Comparison of ENCODE assay signal across 3 cellular contexts in the genomic region with DNA sequence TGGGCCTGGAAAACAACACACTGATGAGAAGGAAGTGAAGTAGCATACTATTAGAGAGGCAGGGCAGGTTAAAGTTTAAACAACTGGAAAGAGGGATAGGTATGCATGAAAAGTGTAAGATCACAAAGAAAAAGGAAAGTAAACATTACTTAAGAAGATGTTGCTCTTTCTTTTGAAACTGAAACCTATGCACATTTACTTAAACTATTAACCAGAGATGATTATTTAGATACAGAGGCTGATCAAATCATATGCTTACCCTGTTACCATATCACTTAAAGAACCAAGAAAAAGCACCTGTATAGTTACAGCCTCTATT.
TF ChIP-seq lines count a peak whose summit lies in the region.

No MANE protein-coding gene starts in this region.

TF ChIP-seq in SK-N-SH, 30 proteins besides CTCF, POLR2A, EP300 and RAD21:
- TF ChIP-seq GABPA (IDR thresholded peaks at IDR 0.05; ENCODE audit: low read depth) = no peak

TF ChIP-seq in SK-N-SH treated with all-trans-retinoic acid at 6 μM for 48 hours, 23 proteins besides CTCF, POLR2A, EP300 and RAD21:
- no peak for TF ChIP-seq ZNF8 (CRISPR knock-in tag; IDR thresholded peaks at IDR 0.05)
- no peak for TF ChIP-seq SNAI2 (CRISPR knock-in tag; IDR thresholded peaks at IDR 0.05)
- no peak for TF ChIP-seq ZNF70 (CRISPR knock-in tag; IDR thresholded peaks at IDR 0.05)
- no peak for TF ChIP-seq TOX (CRISPR knock-in tag; IDR thresholded peaks at IDR 0.05; ENCODE audit: borderline replicate concordance)
- no peak for TF ChIP-seq ARNTL (CRISPR knock-in tag; IDR thresholded peaks at IDR 0.05; ENCODE audit: borderline replicate concordance, low read depth)
- TF ChIP-seq ESRRG (CRISPR knock-in tag; IDR thresholded peaks at IDR 0.05) = no peak
- TF ChIP-seq ZFP30 (CRISPR knock-in tag; IDR thresholded peaks at IDR 0.05) = no peak
- TF ChIP-seq ISL1 (CRISPR knock-in tag; IDR thresholded peaks at IDR 0.05) = no peak
- no peak for TF ChIP-seq ZNF565 (CRISPR knock-in tag; conservative IDR thresholded peaks at IDR 0.05; ENCODE audit: low read depth)
- no peak for TF ChIP-seq ZFP3 (CRISPR knock-in tag; IDR thresholded peaks at IDR 0.05)
- TF ChIP-seq PATZ1 (CRISPR knock-in tag; IDR thresholded peaks at IDR 0.05; ENCODE audit: borderline replicate concordance) = no peak
- TF ChIP-seq, protein P1, sequence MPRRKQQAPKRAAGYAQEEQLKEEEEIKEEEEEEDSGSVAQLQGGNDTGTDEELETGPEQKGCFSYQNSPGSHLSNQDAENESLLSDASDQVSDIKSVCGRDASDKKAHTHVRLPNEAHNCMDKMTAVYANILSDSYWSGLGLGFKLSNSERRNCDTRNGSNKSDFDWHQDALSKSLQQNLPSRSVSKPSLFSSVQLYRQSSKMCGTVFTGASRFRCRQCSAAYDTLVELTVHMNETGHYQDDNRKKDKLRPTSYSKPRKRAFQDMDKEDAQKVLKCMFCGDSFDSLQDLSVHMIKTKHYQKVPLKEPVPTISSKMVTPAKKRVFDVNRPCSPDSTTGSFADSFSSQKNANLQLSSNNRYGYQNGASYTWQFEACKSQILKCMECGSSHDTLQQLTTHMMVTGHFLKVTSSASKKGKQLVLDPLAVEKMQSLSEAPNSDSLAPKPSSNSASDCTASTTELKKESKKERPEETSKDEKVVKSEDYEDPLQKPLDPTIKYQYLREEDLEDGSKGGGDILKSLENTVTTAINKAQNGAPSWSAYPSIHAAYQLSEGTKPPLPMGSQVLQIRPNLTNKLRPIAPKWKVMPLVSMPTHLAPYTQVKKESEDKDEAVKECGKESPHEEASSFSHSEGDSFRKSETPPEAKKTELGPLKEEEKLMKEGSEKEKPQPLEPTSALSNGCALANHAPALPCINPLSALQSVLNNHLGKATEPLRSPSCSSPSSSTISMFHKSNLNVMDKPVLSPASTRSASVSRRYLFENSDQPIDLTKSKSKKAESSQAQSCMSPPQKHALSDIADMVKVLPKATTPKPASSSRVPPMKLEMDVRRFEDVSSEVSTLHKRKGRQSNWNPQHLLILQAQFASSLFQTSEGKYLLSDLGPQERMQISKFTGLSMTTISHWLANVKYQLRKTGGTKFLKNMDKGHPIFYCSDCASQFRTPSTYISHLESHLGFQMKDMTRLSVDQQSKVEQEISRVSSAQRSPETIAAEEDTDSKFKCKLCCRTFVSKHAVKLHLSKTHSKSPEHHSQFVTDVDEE (CRISPR knock-in tag; IDR thresholded peaks at IDR 0.05) = no peak
- TF ChIP-seq TCF4 (CRISPR knock-in tag; IDR thresholded peaks at IDR 0.05; ENCODE audit: borderline replicate concordance) = no peak
- no peak for TF ChIP-seq CSRNP3 (CRISPR knock-in tag; IDR thresholded peaks at IDR 0.05)
- no peak for TF ChIP-seq ZC3H10 (CRISPR knock-in tag; IDR thresholded peaks at IDR 0.05)
- TF ChIP-seq, protein P2, sequence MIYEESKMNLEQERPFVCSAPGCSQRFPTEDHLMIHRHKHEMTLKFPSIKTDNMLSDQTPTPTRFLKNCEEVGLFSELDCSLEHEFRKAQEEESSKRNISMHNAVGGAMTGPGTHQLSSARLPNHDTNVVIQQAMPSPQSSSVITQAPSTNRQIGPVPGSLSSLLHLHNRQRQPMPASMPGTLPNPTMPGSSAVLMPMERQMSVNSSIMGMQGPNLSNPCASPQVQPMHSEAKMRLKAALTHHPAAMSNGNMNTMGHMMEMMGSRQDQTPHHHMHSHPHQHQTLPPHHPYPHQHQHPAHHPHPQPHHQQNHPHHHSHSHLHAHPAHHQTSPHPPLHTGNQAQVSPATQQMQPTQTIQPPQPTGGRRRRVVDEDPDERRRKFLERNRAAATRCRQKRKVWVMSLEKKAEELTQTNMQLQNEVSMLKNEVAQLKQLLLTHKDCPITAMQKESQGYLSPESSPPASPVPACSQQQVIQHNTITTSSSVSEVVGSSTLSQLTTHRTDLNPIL (CRISPR knock-in tag; IDR thresholded peaks at IDR 0.05; ENCODE audit: low read depth) = no peak
- TF ChIP-seq PPARA (CRISPR knock-in tag; IDR thresholded peaks at IDR 0.05; ENCODE audit: borderline replicate concordance) = no peak
- TF ChIP-seq BACH2 (CRISPR knock-in tag; IDR thresholded peaks at IDR 0.05; ENCODE audit: borderline replicate concordance) = no peak
- TF ChIP-seq RARB (CRISPR knock-in tag; IDR thresholded peaks at IDR 0.05) = no peak

TF ChIP-seq in HepG2, 621 proteins besides CTCF, POLR2A, EP300 and RAD21 (continues in another document):
- no peak for TF ChIP-seq ZNF441 (CRISPR knock-in tag; IDR thresholded peaks at IDR 0.05; ENCODE audit: borderline replicate concordance)
- no peak for TF ChIP-seq MTF1 (CRISPR knock-in tag; IDR thresholded peaks at IDR 0.05)
- TF ChIP-seq SIX1 (CRISPR knock-in tag; IDR thresholded peaks at IDR 0.05; ENCODE audit: borderline replicate concordance) = peak; percentile 73; the same call in 1 of the 2 replicates
- TF ChIP-seq NFKBIZ (CRISPR knock-in tag; IDR thresholded peaks at IDR 0.05) = no peak
- TF ChIP-seq DPF2 (CRISPR knock-in tag; IDR thresholded peaks at IDR 0.05; ENCODE audit: borderline replicate concordance, low read depth) = no peak
- TF ChIP-seq, protein P3, sequence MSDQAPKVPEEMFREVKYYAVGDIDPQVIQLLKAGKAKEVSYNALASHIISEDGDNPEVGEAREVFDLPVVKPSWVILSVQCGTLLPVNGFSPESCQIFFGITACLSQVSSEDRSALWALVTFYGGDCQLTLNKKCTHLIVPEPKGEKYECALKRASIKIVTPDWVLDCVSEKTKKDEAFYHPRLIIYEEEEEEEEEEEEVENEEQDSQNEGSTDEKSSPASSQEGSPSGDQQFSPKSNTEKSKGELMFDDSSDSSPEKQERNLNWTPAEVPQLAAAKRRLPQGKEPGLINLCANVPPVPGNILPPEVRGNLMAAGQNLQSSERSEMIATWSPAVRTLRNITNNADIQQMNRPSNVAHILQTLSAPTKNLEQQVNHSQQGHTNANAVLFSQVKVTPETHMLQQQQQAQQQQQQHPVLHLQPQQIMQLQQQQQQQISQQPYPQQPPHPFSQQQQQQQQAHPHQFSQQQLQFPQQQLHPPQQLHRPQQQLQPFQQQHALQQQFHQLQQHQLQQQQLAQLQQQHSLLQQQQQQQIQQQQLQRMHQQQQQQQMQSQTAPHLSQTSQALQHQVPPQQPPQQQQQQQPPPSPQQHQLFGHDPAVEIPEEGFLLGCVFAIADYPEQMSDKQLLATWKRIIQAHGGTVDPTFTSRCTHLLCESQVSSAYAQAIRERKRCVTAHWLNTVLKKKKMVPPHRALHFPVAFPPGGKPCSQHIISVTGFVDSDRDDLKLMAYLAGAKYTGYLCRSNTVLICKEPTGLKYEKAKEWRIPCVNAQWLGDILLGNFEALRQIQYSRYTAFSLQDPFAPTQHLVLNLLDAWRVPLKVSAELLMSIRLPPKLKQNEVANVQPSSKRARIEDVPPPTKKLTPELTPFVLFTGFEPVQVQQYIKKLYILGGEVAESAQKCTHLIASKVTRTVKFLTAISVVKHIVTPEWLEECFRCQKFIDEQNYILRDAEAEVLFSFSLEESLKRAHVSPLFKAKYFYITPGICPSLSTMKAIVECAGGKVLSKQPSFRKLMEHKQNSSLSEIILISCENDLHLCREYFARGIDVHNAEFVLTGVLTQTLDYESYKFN (CRISPR knock-in tag; conservative IDR thresholded peaks at IDR 0.05) = peak; percentile 50
- TF ChIP-seq ZNF773 (CRISPR knock-in tag; IDR thresholded peaks at IDR 0.05; ENCODE audit: borderline replicate concordance) = no peak
- TF ChIP-seq ZNF362 (CRISPR knock-in tag; IDR thresholded peaks at IDR 0.05; ENCODE audit: borderline replicate concordance) = no peak; the same call in 1 of the 2 replicates
- TF ChIP-seq SRY (CRISPR knock-in tag; IDR thresholded peaks at IDR 0.05) = no peak
- TF ChIP-seq SOX13 (IDR thresholded peaks at IDR 0.05) = no peak
- TF ChIP-seq SOX13 (CRISPR knock-in tag; conservative IDR thresholded peaks at IDR 0.05 in 1 of 2, IDR thresholded peaks at IDR 0.05 in 1 of 2) = peak in 1 of 2 experiments; percentile 42; a peak in 1 of 4 replicates
- no peak for TF ChIP-seq FOXP1 (IDR thresholded peaks at IDR 0.05)
- TF ChIP-seq FOXP1 (CRISPR knock-in tag; IDR thresholded peaks at IDR 0.05) = 0 out of 2 replicates have a peak, but pooled peaks have one; percentile 13
- no peak for TF ChIP-seq HMGXB4 (CRISPR knock-in tag; IDR thresholded peaks at IDR 0.05; ENCODE audit: borderline replicate concordance in 1 of 2, low read depth in 1 of 2)
- no peak for TF ChIP-seq RFX5 (IDR thresholded peaks at IDR 0.05; ENCODE audit: low read depth, low read length)
- TF ChIP-seq CC2D1A (CRISPR knock-in tag; IDR thresholded peaks at IDR 0.05) = no peak
- no peak for TF ChIP-seq ZNF660 (CRISPR knock-in tag; IDR thresholded peaks at IDR 0.05; ENCODE audit: borderline replicate concordance, low read depth)
- no peak for TF ChIP-seq ZNF678 (CRISPR knock-in tag; IDR thresholded peaks at IDR 0.05)
- TF ChIP-seq ZNF282 (IDR thresholded peaks at IDR 0.05; ENCODE audit: partially characterized antibody) = no peak
- no peak for TF ChIP-seq PRDM15 (CRISPR knock-in tag; IDR thresholded peaks at IDR 0.05)
- TF ChIP-seq HNF1A (IDR thresholded peaks at IDR 0.05; ENCODE audit: low read depth) = peak; percentile 59
- peak; percentile 15; the same call in 1 of the 2 replicates for TF ChIP-seq HNF1A (CRISPR knock-in tag; IDR thresholded peaks at IDR 0.05; ENCODE audit: borderline replicate concordance)
- TF ChIP-seq SOX5 (CRISPR knock-in tag; IDR thresholded peaks at IDR 0.05; ENCODE audit: borderline replicate concordance) = peak; percentile 51; the same call in 1 of the 2 replicates
- no peak for TF ChIP-seq REXO4 (CRISPR knock-in tag; IDR thresholded peaks at IDR 0.05; ENCODE audit: borderline replicate concordance)
